ENCODE assay signal across 16 cellular contexts in the genomic region with DNA sequence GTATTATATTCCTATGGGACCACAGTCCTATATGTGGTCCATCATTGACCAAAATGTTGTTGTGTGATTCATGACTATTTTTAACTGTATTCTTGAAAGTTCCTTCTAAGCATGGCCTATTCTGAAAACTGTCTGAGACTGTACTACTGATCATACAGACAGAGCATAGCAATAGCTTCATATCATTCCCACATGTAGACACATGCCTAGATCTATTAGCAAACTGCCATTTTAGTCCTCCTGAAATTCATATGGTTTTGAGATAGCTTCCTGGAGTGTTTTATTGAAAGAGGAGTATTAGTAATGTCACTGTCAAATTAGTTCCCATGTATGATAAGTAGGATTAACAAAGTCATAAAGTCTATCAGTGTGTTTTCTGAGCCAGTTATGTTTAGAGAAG.
A peak's percentile ranks its signal among the peaks of the same experiment; 100 is the strongest.
DNase-seq lines count a peak whose midpoint lies in the region; ATAC-seq and TF ChIP-seq lines count a peak whose summit lies in the region.
"Had no signal": no experiment of that assay in that cellular context is flagged by ENCODE, and none has a peak within 500 bp of the region (broad histone marks: within the 10 kb centered on the region; RNA-seq: fewer than 3 reads in every experiment).

No MANE protein-coding gene starts in this region.

- no peaks in the 10 kb centered on the region for H3K9me2 ChIP-seq in GM23248 (ENCODE audit: insufficient read depth)

- H3K9me3 ChIP-seq in GM23248 (ENCODE audit: low read depth) (no peaks in the 10 kb centered on the region), suprapubic skin (no peaks in the 10 kb centered on the region)

- no peak for ATAC-seq in HG03520 (IDR thresholded peaks at IDR 0.05; ENCODE audit: unreplicated experiment)
- ATAC-seq: CD8-positive, alpha-beta T cell; GM23338 had no signal

- CTCF ChIA-PET in activated CD4-positive, alpha-beta T cell treated with anti-CD3 and anti-CD28 coated beads, Interleukin-2, amount 10 ng/mL, durations not matched to agents 7 days and 5 days (lab: Charles Lee), result no interaction called here

- H3K36me3 ChIP-seq in ACC112 (ENCODE audit: insufficient read depth, low read length) (peaks cover 6% of the 10 kb centered on the region; the same call in 1 of the 2 replicates), GM23248 (ENCODE audit: low read depth) (peaks cover 54% of the 10 kb centered on the region), suprapubic skin (no peaks in the 10 kb centered on the region)

- TF ChIP-seq POLR2A in suprapubic skin (IDR thresholded peaks at IDR 0.05), result no peak

- H3K9me3 Mint-ChIP-seq in activated CD4-positive, alpha-beta T cell treated with anti-CD3 and anti-CD28 coated beads, Interleukin-2, amount 10 ng/mL, durations not matched to agents 7 days and 5 days, result no peaks in the 10 kb centered on the region
- H3K9me3 Mint-ChIP-seq: CD8-positive, alpha-beta T cell; GM23338 had no signal

- H3K27me3 ChIP-seq in ACC112 (ENCODE audit: insufficient read depth, low read length), result no peaks in the 10 kb centered on the region
- no peaks in the 10 kb centered on the region for H3K27me3 ChIP-seq in GM23248 (replicated peaks; ENCODE audit: insufficient read depth)
- no peaks in the 10 kb centered on the region for H3K27me3 ChIP-seq in suprapubic skin

- no peak overlapping the region for H3K4me3 ChIP-seq in ACC112 (ENCODE audit: low read depth, low read length)
- H3K4me3 ChIP-seq in GM23248, result no peak overlapping the region
- no peak overlapping the region for H3K4me3 ChIP-seq in epithelial cell of esophagus (ENCODE audit: low read length)
- H3K4me3 ChIP-seq in suprapubic skin, result no peak overlapping the region
- H3K4me3 ChIP-seq: GM23338 had no signal

- no peak overlapping the region for H2AFZ ChIP-seq in ACC112 (ENCODE audit: low read length, unreplicated experiment)
- no peak overlapping the region for H2AFZ ChIP-seq in GM23248
- H2AFZ ChIP-seq: GM23338 had no signal

- POLR2A ChIA-PET in activated CD4-positive, alpha-beta T cell treated with anti-CD3 and anti-CD28 coated beads, Interleukin-2, amount 10 ng/mL, durations not matched to agents 7 days and 5 days (lab: Charles Lee), result no interaction called here

- DNase-seq in GM23248 (no peak), epithelial cell of esophagus (ENCODE audit: low read depth) (peak; percentile 57), suprapubic skin (ENCODE audit: low spot score in 2 of 2) (no peak)
- no peak for DNase-seq in activated CD4-positive, alpha-beta T cell treated with anti-CD3 and anti-CD28 coated beads, Interleukin-2, amount 10 ng/mL, durations not matched to agents 7 days and 5 days
- DNase-seq: ACHN; CD8-positive, alpha-beta T cell; COR-L47; DMS153; DMS79 treated with DMSO at 0.1 percent for 48 hours; EL; H7 had no signal

- peaks cover 55% of the 10 kb centered on the region for H3F3A ChIP-seq in GM23248 (ENCODE audit: insufficient read depth)

- H3K27ac ChIP-seq in ACC112 (ENCODE audit: low read depth, low read length), result peak overlapping the region; percentile 99; the same call in 1 of the 2 replicates
- peak overlapping the region; percentile 86 for H3K27ac ChIP-seq in GM23248
- H3K27ac ChIP-seq in suprapubic skin, result no peak overlapping the region

- no peaks in the 10 kb centered on the region for H3K79me2 ChIP-seq in ACC112 (ENCODE audit: control insufficient read depth, insufficient read depth, low read length, unreplicated experiment)
- H3K79me2 ChIP-seq in GM23248 (ENCODE audit: insufficient read depth), result no peaks in the 10 kb centered on the region

- H3K27ac Mint-ChIP-seq in activated CD4-positive, alpha-beta T cell treated with anti-CD3 and anti-CD28 coated beads, Interleukin-2, amount 10 ng/mL, durations not matched to agents 7 days and 5 days, result no peak overlapping the region
- H3K27ac Mint-ChIP-seq: B cell; CD14-positive monocyte; CD8-positive, alpha-beta T cell; GM23338 had no signal

- H3K4me3 Mint-ChIP-seq in activated CD4-positive, alpha-beta T cell treated with anti-CD3 and anti-CD28 coated beads, Interleukin-2, amount 10 ng/mL, durations not matched to agents 7 days and 5 days, result no peak overlapping the region
- H3K4me3 Mint-ChIP-seq: B cell; CD14-positive monocyte; CD8-positive, alpha-beta T cell; GM23338 had no signal

- no peak overlapping the region for H3K9ac ChIP-seq in GM23248

- no peaks in the 10 kb centered on the region for H3K27me3 Mint-ChIP-seq in activated CD4-positive, alpha-beta T cell treated with anti-CD3 and anti-CD28 coated beads, Interleukin-2, amount 10 ng/mL, durations not matched to agents 7 days and 5 days

- in situ Hi-C loops in GM23248 (cut with MboI), result no loop called here

- H3K4me2 ChIP-seq in GM23248 (ENCODE audit: unreplicated experiment), result no peak overlapping the region

- H4K20me1 ChIP-seq in GM23248 (ENCODE audit: insufficient read depth), result no peaks in the 10 kb centered on the region

- no peaks in the 10 kb centered on the region for H3K4me1 Mint-ChIP-seq in activated CD4-positive, alpha-beta T cell treated with anti-CD3 and anti-CD28 coated beads, Interleukin-2, amount 10 ng/mL, durations not matched to agents 7 days and 5 days
- H3K4me1 Mint-ChIP-seq: B cell, CD14-positive monocyte had no signal

- H3K4me1 ChIP-seq in ACC112 (ENCODE audit: control insufficient read depth, insufficient read depth, low read length, unreplicated experiment) (peaks cover 67% of the 10 kb centered on the region), GM23248 (ENCODE audit: insufficient read depth) (peaks cover 47% of the 10 kb centered on the region), suprapubic skin (peaks cover 11% of the 10 kb centered on the region)

- TF ChIP-seq CTCF in epithelial cell of esophagus (IDR thresholded peaks at IDR 0.05; ENCODE audit: insufficient read depth, low read depth, low read length, missing control alignments) (no peak), suprapubic skin (IDR thresholded peaks at IDR 0.05) (no peak)

- TF ChIP-seq EP300 in suprapubic skin (IDR thresholded peaks at IDR 0.05), result no peak

- H3K36me3 Mint-ChIP-seq in activated CD4-positive, alpha-beta T cell treated with anti-CD3 and anti-CD28 coated beads, Interleukin-2, amount 10 ng/mL, durations not matched to agents 7 days and 5 days (ENCODE audit: low read depth), result no peaks in the 10 kb centered on the region
- H3K36me3 Mint-ChIP-seq: CD14-positive monocyte; CD8-positive, alpha-beta T cell had no signal
